Comparison of ENCODE assay signal across 9 cellular contexts in genomic region chr13:36815069-36815468, GRCh38. TPM values are rescaled to one million over a fixed set of nuclear protein-coding genes. Genes with fewer than 3 reads are reported as not detected.
DNase-seq lines count a peak whose midpoint lies in the region; ATAC-seq and TF ChIP-seq lines count a peak whose summit lies in the region.
"Had no signal": no experiment of that assay in that cellular context is flagged by ENCODE, and none has a peak within 500 bp of the region (broad histone marks: within the 10 kb centered on the region; RNA-seq: fewer than 3 reads in every experiment).

No MANE protein-coding gene starts in this region.

- TF ChIP-seq CTCF in VCaP (conservative IDR thresholded peaks at IDR 0.05) = peak; percentile 39; the same call in 1 of the 2 replicates
- TF ChIP-seq CTCF in nephron (IDR thresholded peaks at IDR 0.05; ENCODE audit: unreplicated experiment in 3 of 3) = no peak

- H3K27ac Mint-ChIP-seq in nephron = peak overlapping the region in 2 of 3 experiments; percentile 14 to 44
- H3K27ac Mint-ChIP-seq in activated T-helper 17 cell treated with anti-CD3 and anti-CD28 coated beads, Interleukin-2, amount 50 U/mL, for 72 hours = no peak overlapping the region

- ATAC-seq in GM21360 (IDR thresholded peaks at IDR 0.05; ENCODE audit: unreplicated experiment) = no peak
- ATAC-seq in activated T-helper 17 cell treated with anti-CD3 and anti-CD28 coated beads, Interleukin-2, amount 50 U/mL, for 72 hours (replicated peaks) = no peak
- ATAC-seq in HG02885 (IDR thresholded peaks at IDR 0.05; ENCODE audit: poor library complexity, unreplicated experiment) = no peak

- H3K27me3 Mint-ChIP-seq in nephron (ENCODE audit: low read depth) = no peaks in the 10 kb centered on the region
- H3K27me3 Mint-ChIP-seq in activated T-helper 17 cell treated with anti-CD3 and anti-CD28 coated beads, Interleukin-2, amount 50 U/mL, for 72 hours = peaks cover 20% of the 10 kb centered on the region

- no peak overlapping the region for H3K4me3 Mint-ChIP-seq in nephron
- no peak overlapping the region for H3K4me3 Mint-ChIP-seq in activated T-helper 17 cell treated with anti-CD3 and anti-CD28 coated beads, Interleukin-2, amount 50 U/mL, for 72 hours

- peak; percentile 40 for DNase-seq in NCI-H748 (lab: John Stamatoyannopoulos, UW; ENCODE audit: unreplicated experiment)
- DNase-seq in NCI-H748 treated with DMSO at 0.1 percent for 48 hours (lab: John Stamatoyannopoulos, UW) = no peak
- DNase-seq in HT-29 (ENCODE audit: low spot score) = peak; percentile 31
- DNase-seq: effector CD8-positive, alpha-beta T cell had no signal

- no peaks in the 10 kb centered on the region for H3K9me3 Mint-ChIP-seq in nephron
- no peaks in the 10 kb centered on the region for H3K9me3 Mint-ChIP-seq in activated T-helper 17 cell treated with anti-CD3 and anti-CD28 coated beads, Interleukin-2, amount 50 U/mL, for 72 hours

- no peaks in the 10 kb centered on the region for H3K36me3 Mint-ChIP-seq in nephron (ENCODE audit: low read depth)
- peaks cover 7% of the 10 kb centered on the region for H3K36me3 Mint-ChIP-seq in activated T-helper 17 cell treated with anti-CD3 and anti-CD28 coated beads, Interleukin-2, amount 50 U/mL, for 72 hours (ENCODE audit: low read depth)

- H3K27ac ChIP-seq in VCaP = no peak overlapping the region

- H3K4me1 Mint-ChIP-seq in nephron = peaks cover 22% of the 10 kb centered on the region
- H3K4me1 Mint-ChIP-seq in activated T-helper 17 cell treated with anti-CD3 and anti-CD28 coated beads, Interleukin-2, amount 50 U/mL, for 72 hours = peaks cover 8% of the 10 kb centered on the region

RNA-seq across cellular contexts. Expression of gene RFXAP, which starts 4.0 kb away (rescaled TPM):
- total RNA-seq in HT-29 (2014; rRNA removed; shearing (Covaris generic)) = 1.7 and 2.0 TPM in 2 replicates
- 10 to 100 TPM; 13.9 to 15.3 TPM for total RNA-seq in activated T-helper 17 cell treated with anti-CD3 and anti-CD28 coated beads, Interleukin-2, amount 50 U/mL, for 72 hours
